Comparison of ENCODE assay signal across 8 cellular contexts in the genomic region with DNA sequence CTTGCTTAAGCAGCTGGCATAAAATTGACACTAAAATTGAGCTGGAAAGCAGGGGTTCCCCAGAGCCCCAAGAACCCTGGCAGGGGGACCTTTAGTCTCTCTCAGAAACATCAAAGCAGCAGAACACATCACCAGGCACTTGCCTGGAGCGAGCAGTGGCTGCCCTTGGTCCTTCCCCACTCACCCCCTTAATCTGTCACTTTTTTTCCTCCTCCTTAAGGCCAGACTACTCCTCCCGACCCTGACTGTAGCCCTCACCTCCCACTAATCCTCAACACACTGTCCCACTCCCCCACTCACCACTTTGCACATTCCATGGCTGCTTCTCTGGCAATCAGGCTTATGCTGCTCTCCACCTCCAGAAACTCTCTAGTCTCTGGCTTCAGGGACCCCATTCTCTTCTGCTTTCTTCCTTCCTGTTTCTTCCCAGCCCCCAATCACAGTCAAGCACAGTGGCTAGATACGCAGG. TPM values are rescaled to one million over a fixed set of nuclear protein-coding genes. Genes with fewer than 3 reads are reported as not detected.
DNase-seq lines count a peak whose midpoint lies in the region; ATAC-seq, FAIRE-seq and TF ChIP-seq lines count a peak whose summit lies in the region.

No MANE protein-coding gene starts in this region.

- peaks cover 5 to 13% (median 10%) of the 10 kb centered on the region in 4 donors for H3K4me1 ChIP-seq in Peyer's patch

- no peak for TF ChIP-seq POLR2A in Peyer's patch (IDR thresholded peaks at IDR 0.05)

- no peaks in the 10 kb centered on the region for H3K27me3 ChIP-seq in Peyer's patch

- peak overlapping the region; percentile 93 for H3K4me3 ChIP-seq in AG09309 (ENCODE audit: control insufficient read depth, low read depth, low read length)
- H3K4me3 ChIP-seq in Peyer's patch: peak overlapping the region; percentile 63 to 73 (median 69)

- DNase-seq in AG09309 (ENCODE audit: low read depth) (no peak), Peyer's patch (no peak), epithelial cell of prostate (ENCODE audit: low read depth, low spot score) (no peak), occipital lobe (lab: John Stamatoyannopoulos, UW) (peak; percentile 11), kidney tubule cell (ENCODE audit: low spot score) (no peak), HTR-8/SVneo (ENCODE audit: insufficient read length, low spot score) (no peak)

- no peaks in the 10 kb centered on the region for H3K9me3 ChIP-seq in Peyer's patch

- peak; percentile 18 for ATAC-seq in GM21381 (IDR thresholded peaks at IDR 0.05; ENCODE audit: unreplicated experiment)
- ATAC-seq in GM19328 (IDR thresholded peaks at IDR 0.05; ENCODE audit: unreplicated experiment): no peak

- peaks cover 0 to 5% (median 0%) of the 10 kb centered on the region in 3 donors for H3K36me3 ChIP-seq in Peyer's patch

- FAIRE-seq in HTR-8/SVneo (lab: Jason Lieb, UNC): no peak

- peak overlapping the region; percentile 2 to 70 (median 34) for H3K27ac ChIP-seq in Peyer's patch
- H3K27ac ChIP-seq in epithelial cell of prostate: peak overlapping the region; percentile 38

- no peak for TF ChIP-seq CTCF in AG09309 (IDR thresholded peaks at IDR 0.05; ENCODE audit: control insufficient read depth, insufficient read depth, low read depth, low read length, missing control alignments)
- no peak for TF ChIP-seq CTCF in Peyer's patch (IDR thresholded peaks at IDR 0.05)

RNA-seq across cellular contexts. Expression of a gene that starts 0.5 kb away (rescaled TPM):
- total RNA-seq in Peyer's patch: 1 to 10 TPM; 4.4 to 9.6 (median 5.9) TPM
- 10.3 TPM for total RNA-seq in occipital lobe

RNA-seq across cellular contexts. Expression of a gene that starts 6.6 kb away (rescaled TPM):
- not detected for total RNA-seq in Peyer's patch
- total RNA-seq in occipital lobe: 4.1 TPM

RNA-seq across cellular contexts. Expression of a gene that starts 14.4 kb away (rescaled TPM):
- total RNA-seq in Peyer's patch: 10 to 100 TPM; 19.1 to 34.7 (median 20.2) TPM
- total RNA-seq in occipital lobe: 40.7 TPM

RNA-seq across cellular contexts. Expression of a gene that starts 27.5 kb away (rescaled TPM):
- total RNA-seq in Peyer's patch: 10 to 100 TPM; 11.9 to 28.9 (median 22.7) TPM
- 38.4 TPM for total RNA-seq in occipital lobe

RNA-seq across cellular contexts. Expression of a gene that starts 28.8 kb away (rescaled TPM):
- total RNA-seq in Peyer's patch (1 to 10 TPM in 2 of 4 donors, under 1 TPM in 2; 0.88 to 3.8 (median 1.7) TPM), occipital lobe (17.0 TPM)
